Comparison of ENCODE assay signal across 9 cellular contexts in the genomic region with DNA sequence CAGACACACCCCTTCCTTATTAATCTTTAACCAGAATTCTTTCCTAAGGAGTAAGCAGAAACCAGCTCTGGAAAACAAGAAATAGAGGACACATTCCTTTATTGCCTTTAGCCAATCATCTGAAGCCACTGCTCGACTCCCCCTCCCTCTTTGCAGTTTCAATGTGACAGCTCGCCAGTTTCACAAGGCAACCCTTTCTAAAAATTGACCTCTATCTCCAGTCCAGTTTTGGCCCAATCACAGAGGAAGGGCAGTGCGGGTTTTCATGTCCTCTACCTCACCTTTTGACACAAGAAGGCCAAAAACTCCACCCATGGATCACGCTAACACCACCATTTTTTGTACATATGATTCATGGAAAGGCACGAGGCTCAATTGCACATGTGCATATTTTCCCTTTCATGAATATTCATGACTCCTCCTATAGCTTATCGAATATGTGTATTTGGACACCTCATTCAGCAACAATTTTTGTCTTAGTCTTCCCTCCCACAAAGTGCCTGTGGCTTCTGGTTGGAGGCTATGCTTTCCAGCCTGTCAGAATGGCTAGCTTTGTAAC. TPM values are rescaled to one million over a fixed set of nuclear protein-coding genes. Genes with fewer than 3 reads are reported as not detected.
DNase-seq lines count a peak whose midpoint lies in the region; ATAC-seq and TF ChIP-seq lines count a peak whose summit lies in the region.
"Had no signal": no experiment of that assay in that cellular context is flagged by ENCODE, and none has a peak within 500 bp of the region (broad histone marks: within the 10 kb centered on the region; RNA-seq: fewer than 3 reads in every experiment).

No MANE protein-coding gene starts in this region.

- intact Hi-C loops in mucosa of descending colon (cut with DNase I, micrococcal nuclease) (no loop called here), lower leg skin (cut with DNase I; ENCODE audit: low total_unique reads) (no loop called here)
- intact Hi-C loops in activated CD8-positive, alpha-beta T cell treated with anti-CD3 and anti-CD28 coated beads for 36 hours (cut with micrococcal nuclease): no loop called here

- H3K4me3 ChIP-seq in mucosa of descending colon (no peak overlapping the region), lower leg skin (ENCODE audit: low read depth, poor library complexity, severe bottlenecking) (no peak overlapping the region)

- no peak for TF ChIP-seq CTCF in chondrocyte (IDR thresholded peaks at IDR 0.05)
- no peak for TF ChIP-seq CTCF in mucosa of descending colon (IDR thresholded peaks at IDR 0.05)
- TF ChIP-seq CTCF in activated CD8-positive, alpha-beta T cell treated with anti-CD3 and anti-CD28 coated beads for 36 hours (IDR thresholded peaks at IDR 0.05): no peak
- TF ChIP-seq CTCF in lower leg skin (IDR thresholded peaks at IDR 0.05): no peak

- peak overlapping the region; percentile 56 for H3K4me3 Mint-ChIP-seq in chondrocyte (ENCODE audit: unreplicated experiment)
- no peak overlapping the region for H3K4me3 Mint-ChIP-seq in activated CD8-positive, alpha-beta T cell treated with anti-CD3 and anti-CD28 coated beads for 36 hours

- peaks cover 50% of the 10 kb centered on the region for H3K4me1 Mint-ChIP-seq in chondrocyte (ENCODE audit: low read depth)
- H3K4me1 Mint-ChIP-seq in activated CD8-positive, alpha-beta T cell treated with anti-CD3 and anti-CD28 coated beads for 36 hours (ENCODE audit: low read depth): peaks cover 17% of the 10 kb centered on the region

- WGBS in lower leg skin, 2 donors: 48 to 49% methylated on average over 6 of the region's 6 CpGs

- peaks cover 4% of the 10 kb centered on the region for H3K9me3 Mint-ChIP-seq in chondrocyte (ENCODE audit: low read depth)
- H3K9me3 Mint-ChIP-seq in activated CD8-positive, alpha-beta T cell treated with anti-CD3 and anti-CD28 coated beads for 36 hours: peaks cover 3% of the 10 kb centered on the region

- H3K9me3 ChIP-seq in mucosa of descending colon: no peaks in the 10 kb centered on the region

- CTCF ChIA-PET in activated CD8-positive, alpha-beta T cell treated with anti-CD3 and anti-CD28 coated beads for 36 hours (lab: Charles Lee): interaction anchor here (0.8 to 1.6 kb wide), 2 partner anchors 18 to 50 kb away, joined by 3 to 4 read pairs; partner anchors contain the start of gene IFIT2

- no peaks in the 10 kb centered on the region for H3K27me3 Mint-ChIP-seq in chondrocyte (ENCODE audit: low read depth)
- H3K27me3 Mint-ChIP-seq in activated CD8-positive, alpha-beta T cell treated with anti-CD3 and anti-CD28 coated beads for 36 hours: peaks cover 26% of the 10 kb centered on the region

- no peaks in the 10 kb centered on the region for H3K36me3 Mint-ChIP-seq in chondrocyte (ENCODE audit: low read depth)
- no peaks in the 10 kb centered on the region for H3K36me3 Mint-ChIP-seq in activated CD8-positive, alpha-beta T cell treated with anti-CD3 and anti-CD28 coated beads for 36 hours (ENCODE audit: low read depth)

- peak overlapping the region; percentile 99 for H3K27ac Mint-ChIP-seq in chondrocyte (ENCODE audit: unreplicated experiment)
- no peak overlapping the region for H3K27ac Mint-ChIP-seq in activated CD8-positive, alpha-beta T cell treated with anti-CD3 and anti-CD28 coated beads for 36 hours

- H3K4me1 ChIP-seq in mucosa of descending colon (ENCODE audit: low read depth): peaks cover 28% of the 10 kb centered on the region

- no peaks in the 10 kb centered on the region for H3K36me3 ChIP-seq in mucosa of descending colon (ENCODE audit: low read depth)

- POLR2A ChIA-PET in activated CD8-positive, alpha-beta T cell treated with anti-CD3 and anti-CD28 coated beads for 36 hours (lab: Charles Lee): no interaction called here

- no peak for TF ChIP-seq POLR2A in lower leg skin (IDR thresholded peaks at IDR 0.05)

- peak; percentile 99 for DNase-seq in ELR (ENCODE audit: low read depth)
- no peak for DNase-seq in chondrocyte (ENCODE audit: low spot score)
- DNase-seq in mucosa of descending colon: peak in 1 of 3 donors; percentile 37
- no peak for DNase-seq in retina
- no peak for DNase-seq in NCI-H446 (lab: John Stamatoyannopoulos, UW)
- no peak for DNase-seq in activated CD8-positive, alpha-beta T cell treated with anti-CD3 and anti-CD28 coated beads for 36 hours
- no peak for DNase-seq in lower leg skin (ENCODE audit: low spot score in 2 of 2)

- ATAC-seq in HG03442 (IDR thresholded peaks at IDR 0.05; ENCODE audit: unreplicated experiment) (peak; percentile 52), mucosa of descending colon (peak; percentile 82)
- no peak for ATAC-seq in activated CD8-positive, alpha-beta T cell treated with anti-CD3 and anti-CD28 coated beads for 36 hours

RNA-seq across cellular contexts. Expression of gene IFIT3, which starts 24.3 kb away (rescaled TPM):
- 6.0 to 7.4 TPM (median 6.9 TPM) in 3 replicates for total RNA-seq in chondrocyte
- 10 to 100 TPM in 2 of 3 donors, 1 to 10 TPM in 1; 5.8 to 12.7 (median 11.2) TPM for total RNA-seq in mucosa of descending colon
- total RNA-seq in activated CD8-positive, alpha-beta T cell treated with anti-CD3 and anti-CD28 coated beads for 36 hours: 10 to 100 TPM; 20.4 to 21.8 TPM
- 1 to 10 TPM; 1.1 to 8.2 (median 3.7) TPM for total RNA-seq in lower leg skin

RNA-seq across cellular contexts. Expression of gene IFIT1B, which starts 25.7 kb away (rescaled TPM):
- total RNA-seq in chondrocyte (not detected in 3 replicates), mucosa of descending colon (not detected), lower leg skin (not detected)
- not detected for total RNA-seq in activated CD8-positive, alpha-beta T cell treated with anti-CD3 and anti-CD28 coated beads for 36 hours
- total RNA-seq: glomerular endothelial cell had no signal

RNA-seq across cellular contexts. Expression of gene IFIT1, which starts 40.3 kb away (rescaled TPM):
- total RNA-seq in chondrocyte (2.0 to 4.4 TPM (median 2.0 TPM) in 3 replicates), mucosa of descending colon (10 to 100 TPM in 1 of 3 donors, 1 to 10 TPM in 2; 6.2 to 21.5 (median 8.3) TPM), lower leg skin (1 to 10 TPM in 3 of 4 donors, under 1 TPM in 1; 0.72 to 6.2 (median 4.7) TPM)
- total RNA-seq in activated CD8-positive, alpha-beta T cell treated with anti-CD3 and anti-CD28 coated beads for 36 hours: 1 to 10 TPM; 6.1 to 6.3 TPM

RNA-seq across cellular contexts. Expression of gene IFIT2, which starts 50.3 kb away (rescaled TPM):
- total RNA-seq in chondrocyte (3.0 to 3.8 TPM (median 3.3 TPM) in 3 replicates), mucosa of descending colon (1 to 10 TPM; 6.9 to 7.6 (median 7.5) TPM), lower leg skin (1 to 10 TPM in 3 of 4 donors, under 1 TPM in 1; 0.67 to 2.2 (median 1.9) TPM)
- total RNA-seq in activated CD8-positive, alpha-beta T cell treated with anti-CD3 and anti-CD28 coated beads for 36 hours: 10 to 100 TPM; 39.2 to 41.6 TPM
